In genomic region chr11:43833657-43834073, GRCh38 we compare ENCODE assay signal across 11 cellular contexts. TPM values are rescaled to one million over a fixed set of nuclear protein-coding genes. Genes with fewer than 3 reads are reported as not detected.
DNase-seq lines count a peak whose midpoint lies in the region; ATAC-seq and TF ChIP-seq lines count a peak whose summit lies in the region.
"Had no signal": no experiment of that assay in that cellular context is flagged by ENCODE, and none has a peak within 500 bp of the region (broad histone marks: within the 10 kb centered on the region; RNA-seq: fewer than 3 reads in every experiment).

No MANE protein-coding gene starts in this region.

- 52% methylated on average over 1 of the region's 1 CpG for WGBS in esophagus muscularis mucosa

- no peak for TF ChIP-seq POLR2A in esophagus muscularis mucosa (IDR thresholded peaks at IDR 0.05; ENCODE audit: low read depth)

- TF ChIP-seq CTCF in HFFc6 (IDR thresholded peaks at IDR 0.05) (no peak), esophagus muscularis mucosa (IDR thresholded peaks at IDR 0.05) (no peak), parathyroid adenoma (IDR thresholded peaks at IDR 0.05) (no peak)
- no peak for TF ChIP-seq CTCF in CD8-positive, alpha-beta T cell (IDR thresholded peaks at IDR 0.05)

- H3K79me2 ChIP-seq in parathyroid adenoma: no peaks in the 10 kb centered on the region

- POLR2A ChIA-PET in CD8-positive, alpha-beta T cell (lab: Charles Lee): no interaction called here

- no peaks in the 10 kb centered on the region for H3K36me3 ChIP-seq in esophagus muscularis mucosa
- H3K36me3 ChIP-seq in parathyroid adenoma (ENCODE audit: control insufficient read depth, insufficient read depth, low read length): no peaks in the 10 kb centered on the region
- H3K36me3 ChIP-seq in CD8-positive, alpha-beta T cell (ENCODE audit: insufficient read depth, low read length): no peaks in the 10 kb centered on the region
- H3K36me3 ChIP-seq: right atrium auricular region had no signal

- peaks cover 8% of the 10 kb centered on the region; the same call in 1 of the 2 replicates for H3K36me3 Mint-ChIP-seq in HFFc6 (ENCODE audit: low read depth)
- peaks cover 46% of the 10 kb centered on the region for H3K36me3 Mint-ChIP-seq in CD8-positive, alpha-beta T cell

- CTCF ChIA-PET in CD8-positive, alpha-beta T cell (lab: Charles Lee): no interaction called here

- no peak overlapping the region for H2AFZ ChIP-seq in parathyroid adenoma

- TF ChIP-seq EP300 in esophagus muscularis mucosa (IDR thresholded peaks at IDR 0.05): no peak

- H3K27me3 ChIP-seq in esophagus muscularis mucosa: no peaks in the 10 kb centered on the region
- no peaks in the 10 kb centered on the region for H3K27me3 ChIP-seq in parathyroid adenoma (ENCODE audit: control insufficient read depth, insufficient read depth, low read length)
- no peaks in the 10 kb centered on the region for H3K27me3 ChIP-seq in CD8-positive, alpha-beta T cell (ENCODE audit: insufficient read depth, low read length)
- H3K27me3 ChIP-seq: right atrium auricular region had no signal

- H3K4me1 ChIP-seq in esophagus muscularis mucosa: peaks cover 14 to 66% (median 47%) of the 10 kb centered on the region in 4 donors
- H3K4me1 ChIP-seq in parathyroid adenoma: peaks cover 4% of the 10 kb centered on the region
- no peaks in the 10 kb centered on the region for H3K4me1 ChIP-seq in CD8-positive, alpha-beta T cell (ENCODE audit: insufficient read depth, low read length)

- peaks cover 53% of the 10 kb centered on the region for H3K4me1 Mint-ChIP-seq in HFFc6 (ENCODE audit: low read depth)
- peaks cover 12% of the 10 kb centered on the region for H3K4me1 Mint-ChIP-seq in stimulated activated naive CD8-positive, alpha-beta T cell treated with anti-CD3 and anti-CD28 coated beads, Interleukin-15, amount 100 ng/mL, for 72 hours
- H3K4me1 Mint-ChIP-seq in CD8-positive, alpha-beta T cell (ENCODE audit: low read depth): no peaks in the 10 kb centered on the region

- no peak overlapping the region for H3K9ac ChIP-seq in parathyroid adenoma

- H3K9me3 ChIP-seq in esophagus muscularis mucosa (no peaks in the 10 kb centered on the region), parathyroid adenoma (ENCODE audit: control insufficient read depth, low read length) (no peaks in the 10 kb centered on the region)
- H3K9me3 ChIP-seq in CD8-positive, alpha-beta T cell (ENCODE audit: low read length): no peaks in the 10 kb centered on the region
- H3K9me3 ChIP-seq: right atrium auricular region had no signal

- H3K27ac ChIP-seq in esophagus muscularis mucosa (replicated peaks in 1 of 4): peak overlapping the region; percentile 40 to 63 (median 51)
- H3K27ac ChIP-seq in parathyroid adenoma: peak overlapping the region; percentile 19
- no peak overlapping the region for H3K27ac ChIP-seq in CD8-positive, alpha-beta T cell (ENCODE audit: low read depth, low read length)
- H3K27ac ChIP-seq: right atrium auricular region had no signal

- ATAC-seq in stimulated activated naive CD8-positive, alpha-beta T cell treated with anti-CD3 and anti-CD28 coated beads, Interleukin-15, amount 100 ng/mL, for 72 hours: no peak
- no peak for ATAC-seq in CD8-positive, alpha-beta T cell

- H3K4me2 ChIP-seq in parathyroid adenoma (ENCODE audit: low read length): no peak overlapping the region

- intact Hi-C loops in esophagus muscularis mucosa (cut with DNase I): no loop called here
- intact Hi-C loops in CD8-positive, alpha-beta T cell (cut with DNase I, micrococcal nuclease): no loop called here

- peak overlapping the region; percentile 85 for H3K27ac Mint-ChIP-seq in HFFc6
- H3K27ac Mint-ChIP-seq in stimulated activated naive CD8-positive, alpha-beta T cell treated with anti-CD3 and anti-CD28 coated beads, Interleukin-15, amount 100 ng/mL, for 72 hours: no peak overlapping the region
- no peak overlapping the region for H3K27ac Mint-ChIP-seq in CD8-positive, alpha-beta T cell
- H3K27ac Mint-ChIP-seq: activated B cell treated with CpG ODN at 0.5 μM for 24 hours had no signal

- DNase-seq in HFFc6: peak; percentile 50
- DNase-seq in NCI-H748 treated with DMSO at 0.1 percent for 48 hours (lab: John Stamatoyannopoulos, UW): peak; percentile 69
- DNase-seq in esophagus muscularis mucosa (ENCODE audit: extremely low spot score): no peak
- DNase-seq in stimulated activated naive CD8-positive, alpha-beta T cell treated with anti-CD3 and anti-CD28 coated beads, Interleukin-15, amount 100 ng/mL, for 72 hours: no peak
- no peak for DNase-seq in CD8-positive, alpha-beta T cell
- DNase-seq in NCI-H524 treated with DMSO at 0.1 percent for 48 hours (lab: John Stamatoyannopoulos, UW): no peak
- DNase-seq in iPS-NIHi7 (ENCODE audit: extremely low spot score): no peak
- DNase-seq: activated B cell treated with CpG ODN at 0.5 μM for 24 hours; effector memory CD4-positive, alpha-beta T cell had no signal

- no peaks in the 10 kb centered on the region for H3K27me3 Mint-ChIP-seq in HFFc6 (ENCODE audit: insufficient read depth)
- H3K27me3 Mint-ChIP-seq in stimulated activated naive CD8-positive, alpha-beta T cell treated with anti-CD3 and anti-CD28 coated beads, Interleukin-15, amount 100 ng/mL, for 72 hours: no peaks in the 10 kb centered on the region
- H3K27me3 Mint-ChIP-seq in CD8-positive, alpha-beta T cell (ENCODE audit: low read depth): no peaks in the 10 kb centered on the region
- H3K27me3 Mint-ChIP-seq: activated B cell treated with CpG ODN at 0.5 μM for 24 hours had no signal

- no peak overlapping the region for H3K4me3 Mint-ChIP-seq in HFFc6
- no peak overlapping the region for H3K4me3 Mint-ChIP-seq in stimulated activated naive CD8-positive, alpha-beta T cell treated with anti-CD3 and anti-CD28 coated beads, Interleukin-15, amount 100 ng/mL, for 72 hours
- no peak overlapping the region for H3K4me3 Mint-ChIP-seq in CD8-positive, alpha-beta T cell
- H3K4me3 Mint-ChIP-seq: activated B cell treated with CpG ODN at 0.5 μM for 24 hours had no signal

- H3K9me3 Mint-ChIP-seq in HFFc6: no peaks in the 10 kb centered on the region
- H3K9me3 Mint-ChIP-seq in stimulated activated naive CD8-positive, alpha-beta T cell treated with anti-CD3 and anti-CD28 coated beads, Interleukin-15, amount 100 ng/mL, for 72 hours: no peaks in the 10 kb centered on the region
- H3K9me3 Mint-ChIP-seq in CD8-positive, alpha-beta T cell: no peaks in the 10 kb centered on the region
- H3K9me3 Mint-ChIP-seq: activated B cell treated with CpG ODN at 0.5 μM for 24 hours had no signal

- H3K4me3 ChIP-seq in esophagus muscularis mucosa (no peak overlapping the region), parathyroid adenoma (ENCODE audit: low read depth, low read length) (no peak overlapping the region)
- no peak overlapping the region for H3K4me3 ChIP-seq in CD8-positive, alpha-beta T cell (ENCODE audit: low read depth, low read length)
- H3K4me3 ChIP-seq: right atrium auricular region had no signal

RNA-seq across cellular contexts. Expression of gene ALKBH3, which starts 47.0 kb away (rescaled TPM):
- 10 to 100 TPM; 24.0 to 35.9 (median 31.5) TPM for total RNA-seq in HFFc6 (2021; fragmentation: NEBNext Ultra II Directional; extraction: Animal tissue kit (Norgen Biotek cat#: 25700))
- 10 to 100 TPM; 17.4 to 38.2 (median 24.6) TPM for total RNA-seq in esophagus muscularis mucosa
- total RNA-seq in CD8-positive, alpha-beta T cell: 10 to 100 TPM; 14.5 to 19.4 TPM

Comparison
In these comparisons a context has a peak if more than half of its experiments do, and no peak if none do; other contexts are left out.
1. DNase-seq: peak in HFFc6 (single experiment) and NCI-H748 treated with DMSO at 0.1 percent for 48 hours (single experiment); none in esophagus muscularis mucosa (single experiment), stimulated activated naive CD8-positive, alpha-beta T cell treated with anti-CD3 and anti-CD28 coated beads, Interleukin-15, amount 100 ng/mL, for 72 hours (0 of 2), CD8-positive, alpha-beta T cell (0 of 7), NCI-H524 treated with DMSO at 0.1 percent for 48 hours (single experiment) and iPS-NIHi7 (single experiment).